In genomic region chr14:58724702-58725101, GRCh38 we compare ENCODE assay signal across 20 cellular contexts.
DNase-seq lines count a peak whose midpoint lies in the region; ATAC-seq, FAIRE-seq and TF ChIP-seq lines count a peak whose summit lies in the region.
"Had no signal": no experiment of that assay in that cellular context is flagged by ENCODE, and none has a peak within 500 bp of the region (broad histone marks: within the 10 kb centered on the region; RNA-seq: fewer than 3 reads in every experiment).

No MANE protein-coding gene starts in this region.

- ATAC-seq in GM19463 (IDR thresholded peaks at IDR 0.05; ENCODE audit: unreplicated experiment) (no peak), HG03025 (IDR thresholded peaks at IDR 0.05; ENCODE audit: low FRiP score, unreplicated experiment) (no peak), left colon (no peak)

- H3K4me3 Mint-ChIP-seq in astrocyte (ENCODE audit: unreplicated experiment), result no peak overlapping the region
- H3K4me3 Mint-ChIP-seq: CD4-positive, CD25-positive, alpha-beta regulatory T cell; CD8-positive, alpha-beta memory T cell; H9 had no signal

- 0 out of 2 replicates have a peak, but pooled peaks cover 5% of the 10 kb centered on the region for H3F3A ChIP-seq in GM23248 (ENCODE audit: insufficient read depth)

- no peaks in the 10 kb centered on the region for H3K36me3 Mint-ChIP-seq in astrocyte (ENCODE audit: low read depth, unreplicated experiment)
- H3K36me3 Mint-ChIP-seq: CD4-positive, CD25-positive, alpha-beta regulatory T cell; CD8-positive, alpha-beta memory T cell had no signal

- H3K4me2 ChIP-seq in GM23248 (ENCODE audit: unreplicated experiment) (no peak overlapping the region), astrocyte (ENCODE audit: low read length) (no peak overlapping the region)

- H3K79me2 ChIP-seq in GM23248 (ENCODE audit: insufficient read depth) (no peaks in the 10 kb centered on the region), astrocyte (ENCODE audit: insufficient read depth, low read length) (no peaks in the 10 kb centered on the region)

- peak overlapping the region; percentile 34 for H3K27ac Mint-ChIP-seq in astrocyte (ENCODE audit: unreplicated experiment)
- H3K27ac Mint-ChIP-seq: CD4-positive, CD25-positive, alpha-beta regulatory T cell; CD8-positive, alpha-beta memory T cell; H9 had no signal

- peaks cover 11% of the 10 kb centered on the region; the same call in 1 of the 2 replicates for H3K4me1 ChIP-seq in GM23248 (ENCODE audit: insufficient read depth)
- no peaks in the 10 kb centered on the region for H3K4me1 ChIP-seq in astrocyte (ENCODE audit: insufficient read depth, low read length)
- H3K4me1 ChIP-seq: BE2C had no signal

- TF ChIP-seq CTCF in astrocyte (IDR thresholded peaks at IDR 0.05; ENCODE audit: insufficient read depth, low read depth, low read length), result no peak

- H4K20me1 ChIP-seq in GM23248 (ENCODE audit: insufficient read depth) (no peaks in the 10 kb centered on the region), astrocyte (ENCODE audit: insufficient read depth, low read length) (no peaks in the 10 kb centered on the region)

- H2AFZ ChIP-seq in GM23248 (no peak overlapping the region), astrocyte (ENCODE audit: low read depth, low read length) (no peak overlapping the region)

- no peaks in the 10 kb centered on the region for H3K9me2 ChIP-seq in GM23248 (ENCODE audit: insufficient read depth)

- H3K9me3 ChIP-seq in GM23248 (ENCODE audit: low read depth) (no peaks in the 10 kb centered on the region), astrocyte (ENCODE audit: insufficient read depth, low read depth, low read length) (no peaks in the 10 kb centered on the region)
- H3K9me3 ChIP-seq: BE2C had no signal

- no peaks in the 10 kb centered on the region for H3K36me3 ChIP-seq in GM23248 (ENCODE audit: low read depth)
- H3K36me3 ChIP-seq in astrocyte (ENCODE audit: insufficient read depth, low read length), result no peaks in the 10 kb centered on the region
- H3K36me3 ChIP-seq: BE2C had no signal

- no peaks in the 10 kb centered on the region for H3K9me3 Mint-ChIP-seq in astrocyte (ENCODE audit: unreplicated experiment)

- FAIRE-seq in GM19239 (lab: Jason Lieb, UNC) (peak; percentile 35), astrocyte (lab: Jason Lieb, UNC) (no peak)
- FAIRE-seq: A204.1, G401.6, GM12891, H1 had no signal

- no peak for DNase-seq in GM19239 (ENCODE audit: insufficient read length, low spot score)
- peak; percentile 18 for DNase-seq in GM23248
- DNase-seq in astrocyte (ENCODE audit: low read depth), result no peak
- DNase-seq in renal cortical epithelial cell (ENCODE audit: low read depth), result peak; percentile 57
- DNase-seq in left colon, result no peak
- DNase-seq: ACHN; BE2C; C1 segment of cervical spinal cord; CD4-positive, CD25-positive, alpha-beta regulatory T cell; CD8-positive, alpha-beta memory T cell; COR-L47; DMS 273 treated with DMSO at 0.1 percent for 48 hours; DMS53; H9 had no signal

- WGBS in GM23248 (ENCODE audit: low coverage in 1 of 2, low lambda C conversion rate in 2 of 2, missing lambda C conversion rate in 2 of 2), 2 experiments, result 91 to 92% methylated on average over 1 of the region's 1 CpG

- no peak overlapping the region for H3K27ac ChIP-seq in GM23248
- H3K27ac ChIP-seq in astrocyte (ENCODE audit: low read depth, low read length), result no peak overlapping the region

- H3K27me3 ChIP-seq in GM23248 (replicated peaks; ENCODE audit: insufficient read depth) (no peaks in the 10 kb centered on the region), astrocyte (ENCODE audit: insufficient read depth, low read length) (no peaks in the 10 kb centered on the region)
- H3K27me3 ChIP-seq: BE2C had no signal

- in situ Hi-C loops in GM23248 (cut with MboI), result no loop called here

- intact Hi-C loops in left colon (cut with DNase I, micrococcal nuclease), result no loop called here

- H3K4me1 Mint-ChIP-seq in astrocyte (ENCODE audit: low read depth, unreplicated experiment), result peaks cover 15% of the 10 kb centered on the region
- H3K4me1 Mint-ChIP-seq: CD4-positive, CD25-positive, alpha-beta regulatory T cell; CD8-positive, alpha-beta memory T cell; H9 had no signal

- H3K27me3 Mint-ChIP-seq in astrocyte (ENCODE audit: low read depth, unreplicated experiment), result no peaks in the 10 kb centered on the region

- H3K9ac ChIP-seq in GM23248, result no peak overlapping the region
- no peak overlapping the region for H3K9ac ChIP-seq in astrocyte (ENCODE audit: low read length)

- H3K4me3 ChIP-seq in GM23248 (no peak overlapping the region), astrocyte (ENCODE audit: insufficient read depth, low read depth, low read length) (no peak overlapping the region)

Comparison
In these comparisons a context has a peak if more than half of its experiments do, and no peak if none do; other contexts are left out.
1. DNase-seq: peak in GM23248 (single experiment) and renal cortical epithelial cell (single experiment); none in GM19239 (single experiment), astrocyte (single experiment) and left colon (0 of 2).